ENCODE assay signal across 1 cellular context in the genomic region with DNA sequence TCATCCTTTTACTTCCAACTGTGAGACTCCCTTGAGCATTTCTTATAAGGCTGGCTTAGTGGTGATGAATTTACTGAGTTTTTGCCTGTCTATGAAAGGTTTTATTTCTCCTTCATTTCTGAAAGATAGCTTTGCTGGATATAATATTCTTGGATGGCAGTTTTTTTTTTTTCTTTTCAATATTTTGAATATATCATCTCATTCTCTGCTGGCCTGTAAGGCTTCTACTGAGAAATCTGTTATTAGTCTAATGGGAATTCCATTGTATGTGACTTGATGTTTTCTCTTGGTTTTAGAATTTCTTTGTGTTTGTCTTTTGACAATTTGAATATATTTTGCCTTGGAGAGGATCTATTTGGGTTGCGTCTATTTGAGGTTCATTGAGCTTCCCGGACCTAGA.
TF ChIP-seq lines count a peak whose summit lies in the region.

No MANE protein-coding gene starts in this region.

TF ChIP-seq in GM12878, 131 proteins besides CTCF, POLR2A, EP300 and RAD21:
- TF ChIP-seq, protein P1, sequence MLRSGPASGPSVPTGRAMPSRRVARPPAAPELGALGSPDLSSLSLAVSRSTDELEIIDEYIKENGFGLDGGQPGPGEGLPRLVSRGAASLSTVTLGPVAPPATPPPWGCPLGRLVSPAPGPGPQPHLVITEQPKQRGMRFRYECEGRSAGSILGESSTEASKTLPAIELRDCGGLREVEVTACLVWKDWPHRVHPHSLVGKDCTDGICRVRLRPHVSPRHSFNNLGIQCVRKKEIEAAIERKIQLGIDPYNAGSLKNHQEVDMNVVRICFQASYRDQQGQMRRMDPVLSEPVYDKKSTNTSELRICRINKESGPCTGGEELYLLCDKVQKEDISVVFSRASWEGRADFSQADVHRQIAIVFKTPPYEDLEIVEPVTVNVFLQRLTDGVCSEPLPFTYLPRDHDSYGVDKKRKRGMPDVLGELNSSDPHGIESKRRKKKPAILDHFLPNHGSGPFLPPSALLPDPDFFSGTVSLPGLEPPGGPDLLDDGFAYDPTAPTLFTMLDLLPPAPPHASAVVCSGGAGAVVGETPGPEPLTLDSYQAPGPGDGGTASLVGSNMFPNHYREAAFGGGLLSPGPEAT (IDR thresholded peaks at IDR 0.05; ENCODE audit: low read depth): peak; percentile 27; the same call in 1 of the 2 replicates
- TF ChIP-seq CBX5 (IDR thresholded peaks at IDR 0.05; ENCODE audit: low read depth) (peak; percentile 99), FOXK2 (IDR thresholded peaks at IDR 0.05) (no peak), ZNF384 (IDR thresholded peaks at IDR 0.05; ENCODE audit: borderline replicate concordance, low read depth, low read length) (0 out of 2 replicates have a peak, but pooled peaks have one; percentile 12)
TF ChIP-seq in GM12878: peak in this region for 3.
